In the genomic region with DNA sequence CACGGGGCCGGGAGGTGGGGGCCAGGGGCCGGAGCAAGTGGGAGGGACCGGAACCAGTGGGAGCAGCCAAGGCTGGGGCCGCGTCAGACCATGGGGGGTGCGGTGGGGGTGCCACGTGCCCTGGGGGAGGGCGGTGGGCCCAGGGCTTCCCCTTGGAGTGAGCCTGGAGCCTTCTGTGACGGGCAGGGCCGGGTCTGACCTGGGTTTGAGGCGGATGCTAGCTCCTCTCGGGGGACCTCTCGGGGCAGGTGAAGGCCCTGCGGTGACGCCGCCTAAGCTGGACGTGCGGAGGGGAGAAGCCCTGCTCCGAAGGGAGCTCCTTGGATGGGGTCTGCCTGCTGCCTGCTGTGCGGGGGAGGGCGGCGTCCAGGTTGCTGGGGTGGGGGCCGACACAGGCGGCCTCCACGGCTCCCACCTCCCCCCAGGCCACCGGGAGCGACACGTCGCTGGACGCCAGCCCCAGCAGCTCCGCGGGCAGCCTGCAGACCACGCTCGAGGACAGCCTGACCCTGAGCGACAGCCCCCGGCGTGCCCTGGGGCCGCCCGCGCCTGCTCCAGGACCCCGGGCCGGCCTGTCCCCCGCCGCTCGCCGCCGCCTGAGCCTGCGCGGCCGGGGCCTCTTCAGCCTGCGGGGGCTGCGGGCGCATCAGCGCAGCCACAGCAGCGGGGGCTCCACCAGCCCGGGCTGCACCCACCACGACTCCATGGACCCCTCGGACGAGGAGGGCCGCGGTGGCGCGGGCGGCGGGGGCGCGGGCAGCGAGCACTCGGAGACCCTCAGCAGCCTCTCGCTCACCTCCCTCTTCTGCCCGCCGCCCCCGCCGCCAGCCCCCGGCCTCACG, we compare ENCODE assay signal across 15 cellular contexts.
"Had no signal": no experiment of that assay in that cellular context is flagged by ENCODE, and none has a peak within 500 bp of the region (broad histone marks: within the 10 kb centered on the region; RNA-seq: fewer than 3 reads in every experiment).

No MANE protein-coding gene starts in this region.

- H3K9me3 ChIP-seq: prostate gland, right lobe of liver, tibial artery had no signal

- H3K9me3 Mint-ChIP-seq: activated naive CD8-positive, alpha-beta T cell treated with anti-CD3 and anti-CD28 coated beads for 36 hours; activated T-helper 17 cell treated with anti-CD3 and anti-CD28 coated beads, Interleukin-2, amount 50 U/mL, for 72 hours; effector memory CD8-positive, alpha-beta T cell had no signal

- H3K27ac ChIP-seq: prostate gland, right lobe of liver, tibial artery had no signal

- ATAC-seq: activated T-helper 17 cell treated with anti-CD3 and anti-CD28 coated beads, Interleukin-2, amount 50 U/mL, for 72 hours; effector memory CD8-positive, alpha-beta T cell; right lobe of liver had no signal

- H3K4me3 ChIP-seq: lung, prostate gland, right lobe of liver, tibial artery had no signal

- H3K4me1 ChIP-seq: prostate gland, right lobe of liver had no signal

- DNase-seq: activated CD4-positive, alpha-beta T cell treated with anti-CD3 and anti-CD28 coated beads, Interleukin-2, amount 50 U/mL, for 4 hours; activated naive CD4-positive, alpha-beta T cell; activated naive CD8-positive, alpha-beta T cell treated with anti-CD3 and anti-CD28 coated beads for 36 hours; activated T-cell treated with anti-CD3 and anti-CD28 coated beads for 4 hours; amygdala; effector memory CD8-positive, alpha-beta T cell; midbrain; right lobe of liver; small intestine; stimulated activated CD4-positive, alpha-beta T cell treated with anti-CD3 and anti-CD28 coated beads, Interleukin-15, amount 100 ng/mL, for 24 hours; stimulated activated CD4-positive, alpha-beta T cell treated with anti-CD3 and anti-CD28 coated beads, Interleukin-2, amount 100 ng/mL, for 48 hours; tibial artery had no signal

- H3K4me3 Mint-ChIP-seq: activated T-helper 17 cell treated with anti-CD3 and anti-CD28 coated beads, Interleukin-2, amount 50 U/mL, for 72 hours had no signal

- H3K27ac Mint-ChIP-seq: activated naive CD8-positive, alpha-beta T cell treated with anti-CD3 and anti-CD28 coated beads for 36 hours; activated T-helper 17 cell treated with anti-CD3 and anti-CD28 coated beads, Interleukin-2, amount 50 U/mL, for 72 hours; effector memory CD8-positive, alpha-beta T cell had no signal

- H3K27me3 ChIP-seq: right lobe of liver had no signal

- H3K36me3 Mint-ChIP-seq: activated naive CD8-positive, alpha-beta T cell treated with anti-CD3 and anti-CD28 coated beads for 36 hours had no signal

- H3K27me3 Mint-ChIP-seq: activated T-helper 17 cell treated with anti-CD3 and anti-CD28 coated beads, Interleukin-2, amount 50 U/mL, for 72 hours had no signal

- H3K4me1 Mint-ChIP-seq: activated T-helper 17 cell treated with anti-CD3 and anti-CD28 coated beads, Interleukin-2, amount 50 U/mL, for 72 hours had no signal

- H3K36me3 ChIP-seq: prostate gland, right lobe of liver, tibial artery had no signal
